8 cellular contexts compared by ENCODE assay signal in genomic region chr12:102484017-102484731, GRCh38. TPM values are rescaled to one million over a fixed set of nuclear protein-coding genes. Genes with fewer than 3 reads are reported as not detected.
DNase-seq lines count a peak whose midpoint lies in the region; ATAC-seq lines count a peak whose summit lies in the region.

No MANE protein-coding gene starts in this region.

- H3K4me3 Mint-ChIP-seq in activated naive CD8-positive, alpha-beta T cell = peak overlapping the region; percentile 72

- H3K9me3 ChIP-seq in SJSA1 (replicated peaks) = peaks cover 5% of the 10 kb centered on the region

- peak overlapping the region; percentile 94 for H3K27ac Mint-ChIP-seq in activated naive CD8-positive, alpha-beta T cell

- DNase-seq in EH (ENCODE audit: low read depth) (peak; percentile 61), HS-5 (ENCODE audit: low read depth) (peak; percentile 26), SJSA1 (ENCODE audit: low read depth in 1 of 2, low spot score in 2 of 2) (peak in 1 of 2 experiments; percentile 66), left ventricle myocardium superior (peak; percentile 42), sciatic nerve (ENCODE audit: low spot score) (peak; percentile 78)

- ATAC-seq in GM21367 (IDR thresholded peaks at IDR 0.05; ENCODE audit: unreplicated experiment) (peak; percentile 38), left ventricle myocardium superior (peak; percentile 39), sciatic nerve (peak; percentile 84), GM18517 (IDR thresholded peaks at IDR 0.05; ENCODE audit: unreplicated experiment) (no peak)

- H3K27me3 Mint-ChIP-seq in activated naive CD8-positive, alpha-beta T cell = no peaks in the 10 kb centered on the region

- no peak overlapping the region for H3K4me3 ChIP-seq in SJSA1

- intact Hi-C loops in left ventricle myocardium superior (cut with micrococcal nuclease) = no loop called here
- intact Hi-C loops in sciatic nerve (cut with DNase I) = no loop called here

- H3K4me1 Mint-ChIP-seq in activated naive CD8-positive, alpha-beta T cell (ENCODE audit: low read depth) = peaks cover 27% of the 10 kb centered on the region

- 0 out of 2 replicates have a peak overlapping the region, but pooled peaks have one; percentile 16 for H3K27ac ChIP-seq in SJSA1

- H3K36me3 Mint-ChIP-seq in activated naive CD8-positive, alpha-beta T cell = no peaks in the 10 kb centered on the region

- no peaks in the 10 kb centered on the region for H3K9me3 Mint-ChIP-seq in activated naive CD8-positive, alpha-beta T cell (ENCODE audit: low read depth)

- no peaks in the 10 kb centered on the region for H3K27me3 ChIP-seq in SJSA1 (replicated peaks)

- peaks cover 12% of the 10 kb centered on the region for H3K4me1 ChIP-seq in SJSA1 (replicated peaks)

- H3K36me3 ChIP-seq in SJSA1 = no peaks in the 10 kb centered on the region

RNA-seq across cellular contexts. Expression of gene IGF1, which starts 3.8 kb away (rescaled TPM):
- total RNA-seq in SJSA1 (2014; rRNA removed; shearing (Covaris generic)) = 0.16 and 0.68 TPM in 2 replicates
- total RNA-seq in left ventricle myocardium superior (6.4 TPM), sciatic nerve (52.1 TPM)
